ENCODE assay signal across 1 cellular context in genomic region chr11:68904458-68904847, GRCh38.
TF ChIP-seq lines count a peak whose summit lies in the region.

No MANE protein-coding gene starts in this region.

TF ChIP-seq in liver, 16 proteins besides CTCF, POLR2A, EP300 and RAD21 (continued from another document):
- no peak for TF ChIP-seq MAX (IDR thresholded peaks at IDR 0.05)
